Comparison of ENCODE assay signal across 8 cellular contexts in the genomic region with DNA sequence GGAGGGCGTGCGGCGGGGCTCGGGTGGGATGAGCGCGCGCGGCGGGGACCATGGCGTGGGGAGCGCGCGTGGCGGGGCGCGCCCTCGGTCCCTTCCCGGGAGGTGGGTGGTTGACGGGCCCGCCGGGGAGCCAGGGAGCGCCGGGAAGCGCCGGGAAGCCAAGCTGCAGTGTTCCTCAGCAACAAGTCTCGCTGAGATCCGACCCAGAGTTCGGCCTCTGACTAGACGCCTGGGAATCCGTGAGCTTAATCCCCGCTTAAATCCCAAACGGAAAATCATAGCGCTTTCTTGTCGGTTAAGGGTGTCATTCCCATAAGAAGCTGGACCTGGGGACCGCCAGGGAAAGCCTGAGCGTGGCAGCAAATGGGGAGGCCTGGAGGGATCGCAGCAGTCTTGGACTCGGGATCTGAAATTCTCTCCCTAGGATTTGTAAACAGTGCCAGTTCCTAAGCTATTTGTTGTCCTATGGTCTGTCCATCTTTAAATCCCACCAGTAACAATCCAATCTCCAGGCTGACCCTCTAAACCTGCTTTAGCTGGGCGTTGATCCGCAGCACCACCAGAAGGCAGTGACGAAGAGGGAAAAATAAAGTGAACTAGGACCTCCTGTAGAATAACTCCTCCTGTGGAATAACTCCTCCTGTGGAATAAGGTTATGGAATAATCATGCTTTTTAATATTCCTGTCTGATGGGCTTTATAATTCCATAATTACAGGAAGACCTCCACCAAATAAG. TPM values are rescaled to one million over a fixed set of nuclear protein-coding genes. Genes with fewer than 3 reads are reported as not detected.
DNase-seq lines count a peak whose midpoint lies in the region; ATAC-seq and TF ChIP-seq lines count a peak whose summit lies in the region.

No MANE protein-coding gene starts in this region.

- peaks cover 40% of the 10 kb centered on the region for H3K79me2 ChIP-seq in ACC112 (ENCODE audit: control insufficient read depth, insufficient read depth, low read length, unreplicated experiment)

- H3K36me3 ChIP-seq in ACC112 (ENCODE audit: insufficient read depth, low read length) (peaks cover 2% of the 10 kb centered on the region; the same call in 1 of the 2 replicates), right atrium auricular region (no peaks in the 10 kb centered on the region), psoas muscle (ENCODE audit: insufficient read depth in 1 of 2, low read depth in 1 of 2) (no peaks in the 10 kb centered on the region)

- H3K27ac ChIP-seq in ACC112 (ENCODE audit: low read depth, low read length) (peak overlapping the region; percentile 68), right atrium auricular region (peak overlapping the region; percentile 90 to 95), psoas muscle (peak overlapping the region; percentile 83)

- H3K9me3 ChIP-seq in right atrium auricular region: no peaks in the 10 kb centered on the region
- H3K9me3 ChIP-seq in psoas muscle: no peaks in the 10 kb centered on the region

- intact Hi-C loops in psoas muscle (cut with DNase I): loop anchor here (5.0 to 10.0 kb wide), 4 partner anchors 58 to 251 kb away; partner anchors contain the start of gene RFX7 (in 2 of the 2)

- 1 to 2% (median 1%) methylated on average over 39 to 41 of the region's 41 CpGs for WGBS in psoas muscle, 3 donors

- no peak for TF ChIP-seq POLR2A in NB4 (IDR thresholded peaks at IDR 0.05; ENCODE audit: extremely low read depth, insufficient read length)

- TF ChIP-seq CTCF in GM12865 (IDR thresholded peaks at IDR 0.05; ENCODE audit: insufficient read depth, low read depth, low read length, missing control alignments): no peak
- TF ChIP-seq CTCF in NB4 (IDR thresholded peaks at IDR 0.05; ENCODE audit: low read depth, low read length): no peak
- TF ChIP-seq CTCF in right atrium auricular region (IDR thresholded peaks at IDR 0.05): peak in 1 of 2 donors; percentile 29
- TF ChIP-seq CTCF in psoas muscle (IDR thresholded peaks at IDR 0.05): no peak

- H3K4me1 Mint-ChIP-seq in activated naive CD8-positive, alpha-beta T cell treated with anti-CD3 and anti-CD28 coated beads, Interleukin-2, amount 50 U/mL, for 24 hours: peaks cover 30% of the 10 kb centered on the region

- peak overlapping the region; percentile 79 for H3K4me3 Mint-ChIP-seq in activated naive CD8-positive, alpha-beta T cell treated with anti-CD3 and anti-CD28 coated beads, Interleukin-2, amount 50 U/mL, for 24 hours

- no peak overlapping the region for H3K27ac Mint-ChIP-seq in activated naive CD8-positive, alpha-beta T cell treated with anti-CD3 and anti-CD28 coated beads, Interleukin-2, amount 50 U/mL, for 24 hours

- peak overlapping the region; percentile 97 for H2AFZ ChIP-seq in ACC112 (ENCODE audit: low read length, unreplicated experiment)

- peaks cover 25% of the 10 kb centered on the region for H3K4me1 ChIP-seq in ACC112 (ENCODE audit: control insufficient read depth, insufficient read depth, low read length, unreplicated experiment)
- peaks cover 0 to 20% of the 10 kb centered on the region in 2 donors for H3K4me1 ChIP-seq in right atrium auricular region
- peaks cover 16% of the 10 kb centered on the region for H3K4me1 ChIP-seq in psoas muscle

- DNase-seq in GM12865 (ENCODE audit: low read depth) (no peak), NB4 (ENCODE audit: low read depth) (peak; percentile 14), right atrium auricular region (ENCODE audit: low spot score) (peak; percentile 60), psoas muscle (no peak), MV-4-11 (lab: John Stamatoyannopoulos, UW) (no peak)
- no peak for DNase-seq in activated naive CD8-positive, alpha-beta T cell treated with anti-CD3 and anti-CD28 coated beads, Interleukin-2, amount 50 U/mL, for 24 hours

- H3K27me3 ChIP-seq in ACC112 (ENCODE audit: insufficient read depth, low read length): no peaks in the 10 kb centered on the region
- no peaks in the 10 kb centered on the region for H3K27me3 ChIP-seq in right atrium auricular region
- no peaks in the 10 kb centered on the region for H3K27me3 ChIP-seq in psoas muscle (ENCODE audit: insufficient read depth in 3 of 3, low read length in 2 of 3)

- ATAC-seq in activated naive CD8-positive, alpha-beta T cell treated with anti-CD3 and anti-CD28 coated beads, Interleukin-2, amount 50 U/mL, for 24 hours: peak; percentile 4
- ATAC-seq in psoas muscle: peak in 2 of 4 donors; percentile 8 to 53
- ATAC-seq in HG03469 (IDR thresholded peaks at IDR 0.05; ENCODE audit: unreplicated experiment): no peak

- peaks cover 5% of the 10 kb centered on the region for H3K36me3 Mint-ChIP-seq in activated naive CD8-positive, alpha-beta T cell treated with anti-CD3 and anti-CD28 coated beads, Interleukin-2, amount 50 U/mL, for 24 hours (ENCODE audit: low read depth)

- peaks cover 15% of the 10 kb centered on the region for H3K27me3 Mint-ChIP-seq in activated naive CD8-positive, alpha-beta T cell treated with anti-CD3 and anti-CD28 coated beads, Interleukin-2, amount 50 U/mL, for 24 hours

- no peaks in the 10 kb centered on the region for H3K9me3 Mint-ChIP-seq in activated naive CD8-positive, alpha-beta T cell treated with anti-CD3 and anti-CD28 coated beads, Interleukin-2, amount 50 U/mL, for 24 hours

- peak overlapping the region; percentile 83 for H3K4me3 ChIP-seq in ACC112 (ENCODE audit: low read depth, low read length)
- H3K4me3 ChIP-seq in GM12865 (ENCODE audit: low read depth, low read length): peak overlapping the region; percentile 82
- peak overlapping the region; percentile 59 for H3K4me3 ChIP-seq in NB4 (ENCODE audit: low read depth, low read length)
- H3K4me3 ChIP-seq in right atrium auricular region: peak overlapping the region; percentile 56 to 92
- H3K4me3 ChIP-seq in psoas muscle: peak overlapping the region; percentile 82

RNA-seq across cellular contexts. Expression of gene NEDD4, which starts 0.6 kb away (rescaled TPM):
- 10 to 100 TPM in 1 of 2 donors, 1 to 10 TPM in 1; 7.2 to 10.0 TPM for total RNA-seq in right atrium auricular region
- total RNA-seq in psoas muscle: 100 to 1,000 TPM in 1 of 4 donors, 10 to 100 TPM in 3; 39.1 to 145 (median 82.1) TPM
- 100 to 1,000 TPM in 1 of 3 donors, 10 to 100 TPM in 2; 36.2 to 134 (median 94.5) TPM for polyA plus RNA-seq in psoas muscle

Comparison
In these comparisons a context has a peak if more than half of its experiments do, and no peak if none do; other contexts are left out.
1. DNase-seq: peak in NB4 (single experiment) and right atrium auricular region (single experiment); none in GM12865 (single experiment), activated naive CD8-positive, alpha-beta T cell treated with anti-CD3 and anti-CD28 coated beads, Interleukin-2, amount 50 U/mL, for 24 hours (single experiment), psoas muscle (0 of 2) and MV-4-11 (single experiment).
2. Peak in every context shown above with its lines, with median percentiles within 50 percentile points of each other: H3K27ac ChIP-seq and H3K4me3 ChIP-seq.